In the genomic region with DNA sequence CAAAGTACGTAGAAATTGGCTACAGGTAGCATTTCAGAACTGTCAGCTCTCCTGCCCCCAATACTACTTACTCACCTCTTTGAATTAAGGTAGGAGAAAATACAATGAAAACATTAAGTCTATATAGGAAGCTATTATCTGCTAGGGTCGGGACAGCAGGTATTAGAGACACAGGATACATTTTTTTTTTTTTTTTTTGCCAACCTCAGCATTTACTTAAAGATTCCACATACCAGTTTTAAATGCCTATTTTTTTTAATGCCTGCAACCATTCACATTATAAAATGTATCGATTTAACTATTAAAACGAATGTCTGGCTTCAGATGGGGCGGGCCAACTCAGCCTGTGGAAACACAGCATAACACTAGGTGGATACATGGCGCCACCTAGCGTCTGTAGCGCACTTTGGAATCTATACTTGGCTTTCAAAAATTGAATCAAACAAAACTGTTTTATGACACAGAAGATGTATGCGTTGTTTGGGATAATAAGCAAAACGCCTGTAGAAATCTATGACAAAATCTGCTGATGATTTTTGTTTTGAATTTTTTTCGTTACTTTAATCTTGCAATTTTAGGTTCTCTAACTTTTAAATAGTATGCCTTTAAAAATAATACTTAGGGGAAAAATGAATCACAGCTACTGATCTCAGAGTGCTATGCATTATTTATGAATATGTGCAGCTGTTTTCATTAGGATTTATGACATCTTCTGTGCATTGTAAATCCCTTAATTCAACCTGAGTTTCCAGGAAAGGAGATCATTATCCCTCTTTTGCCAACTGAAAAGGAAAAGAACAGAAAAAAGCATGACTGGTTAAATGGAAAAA, we compare ENCODE assay signal across 8 cellular contexts.
DNase-seq lines count a peak whose midpoint lies in the region; ATAC-seq and TF ChIP-seq lines count a peak whose summit lies in the region.

No MANE protein-coding gene starts in this region.

- in situ Hi-C loops in GM23248 (cut with MboI), result no loop called here

- H3K9ac ChIP-seq in GM23248, result no peak overlapping the region

- WGBS in GM23248 (ENCODE audit: low coverage in 1 of 2, low lambda C conversion rate in 2 of 2, missing lambda C conversion rate in 2 of 2), 2 experiments, result 10 to 12% methylated on average over 11 of the region's 11 CpGs
- 16 to 18% methylated on average over 11 of the region's 11 CpGs for WGBS in gastroesophageal sphincter (ENCODE audit: low coverage in 1 of 2), 2 donors

- ATAC-seq in gastroesophageal sphincter (no peak), upper lobe of right lung (peak; percentile 86)

- no peaks in the 10 kb centered on the region for H3K36me3 ChIP-seq in GM23248 (ENCODE audit: low read depth)
- H3K36me3 ChIP-seq in gastroesophageal sphincter, result no peaks in the 10 kb centered on the region
- no peaks in the 10 kb centered on the region for H3K36me3 ChIP-seq in upper lobe of right lung

- H3K9me3 ChIP-seq in GM23248 (ENCODE audit: low read depth) (no peaks in the 10 kb centered on the region), gastroesophageal sphincter (no peaks in the 10 kb centered on the region), upper lobe of right lung (no peaks in the 10 kb centered on the region)

- TF ChIP-seq CTCF in gastroesophageal sphincter (IDR thresholded peaks at IDR 0.05) (peak; percentile 68 to 80 (median 76)), upper lobe of right lung (IDR thresholded peaks at IDR 0.05) (peak; percentile 86)

- H3K4me1 ChIP-seq in GM23248 (ENCODE audit: insufficient read depth) (no peaks in the 10 kb centered on the region), gastroesophageal sphincter (no peaks in the 10 kb centered on the region), upper lobe of right lung (no peaks in the 10 kb centered on the region)

- H3F3A ChIP-seq in GM23248 (ENCODE audit: insufficient read depth), result no peaks in the 10 kb centered on the region

- peak; percentile 80 for DNase-seq in GM03348 (ENCODE audit: low spot score)
- peak; percentile 78 for DNase-seq in GM23248
- DNase-seq in Kasumi-1 (lab: John Stamatoyannopoulos, UW), result peak; percentile 37 to 40
- peak; percentile 52 to 57 for DNase-seq in SHP77 (lab: John Stamatoyannopoulos, UW)
- peak; percentile 54 for DNase-seq in activated T-helper 9 cell treated with anti-CD3 and anti-CD28 coated beads, Interleukin-2, amount 50 U/mL, for 16 hours (ENCODE audit: low read depth)
- DNase-seq in pons (ENCODE audit: low spot score), result peak; percentile 77
- peak; percentile 79 for DNase-seq in upper lobe of right lung

- no peaks in the 10 kb centered on the region for H4K20me1 ChIP-seq in GM23248 (ENCODE audit: insufficient read depth)

- H3K4me3 ChIP-seq in GM23248 (no peak overlapping the region), gastroesophageal sphincter (no peak overlapping the region), upper lobe of right lung (no peak overlapping the region)

- H3K27ac ChIP-seq in GM23248 (no peak overlapping the region), gastroesophageal sphincter (no peak overlapping the region), upper lobe of right lung (no peak overlapping the region)

- TF ChIP-seq EP300 in gastroesophageal sphincter (IDR thresholded peaks at IDR 0.05), result no peak

- no peak overlapping the region for H2AFZ ChIP-seq in GM23248

- H3K27me3 ChIP-seq in GM23248 (replicated peaks; ENCODE audit: insufficient read depth) (no peaks in the 10 kb centered on the region), gastroesophageal sphincter (no peaks in the 10 kb centered on the region), upper lobe of right lung (peaks cover 3% of the 10 kb centered on the region)

- no peak for TF ChIP-seq POLR2A in gastroesophageal sphincter (IDR thresholded peaks at IDR 0.05)

- intact Hi-C loops in upper lobe of right lung (cut with DNase I), result no loop called here

- H3K9me2 ChIP-seq in GM23248 (ENCODE audit: insufficient read depth), result no peaks in the 10 kb centered on the region

- H3K4me2 ChIP-seq in GM23248 (ENCODE audit: unreplicated experiment), result no peak overlapping the region

- H3K79me2 ChIP-seq in GM23248 (ENCODE audit: insufficient read depth), result no peaks in the 10 kb centered on the region
